Comparison of ENCODE assay signal across 2 cellular contexts in the genomic region with DNA sequence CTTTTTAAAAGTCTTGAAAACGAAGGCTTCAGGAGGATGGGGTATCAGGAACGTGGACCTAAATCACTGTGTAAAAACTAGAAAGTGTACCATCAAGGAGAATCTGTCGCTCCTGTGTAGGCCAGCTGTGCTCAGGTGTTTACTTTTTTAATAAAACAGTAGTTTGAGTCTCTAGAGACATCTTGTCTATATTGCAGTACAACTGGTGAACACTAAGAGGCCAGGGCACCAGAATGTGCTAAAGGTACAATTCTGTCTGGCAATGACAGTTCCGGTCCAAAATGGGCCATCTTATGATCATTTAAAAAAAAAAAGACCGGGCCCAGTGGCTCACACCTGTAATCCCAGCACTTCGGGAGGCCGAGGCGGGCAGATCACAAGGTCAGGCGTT.
TF ChIP-seq lines count a peak whose summit lies in the region.

No MANE protein-coding gene starts in this region.

TF ChIP-seq in GM23338, 12 proteins besides CTCF, POLR2A, EP300 and RAD21:
- TF ChIP-seq, protein P1, sequence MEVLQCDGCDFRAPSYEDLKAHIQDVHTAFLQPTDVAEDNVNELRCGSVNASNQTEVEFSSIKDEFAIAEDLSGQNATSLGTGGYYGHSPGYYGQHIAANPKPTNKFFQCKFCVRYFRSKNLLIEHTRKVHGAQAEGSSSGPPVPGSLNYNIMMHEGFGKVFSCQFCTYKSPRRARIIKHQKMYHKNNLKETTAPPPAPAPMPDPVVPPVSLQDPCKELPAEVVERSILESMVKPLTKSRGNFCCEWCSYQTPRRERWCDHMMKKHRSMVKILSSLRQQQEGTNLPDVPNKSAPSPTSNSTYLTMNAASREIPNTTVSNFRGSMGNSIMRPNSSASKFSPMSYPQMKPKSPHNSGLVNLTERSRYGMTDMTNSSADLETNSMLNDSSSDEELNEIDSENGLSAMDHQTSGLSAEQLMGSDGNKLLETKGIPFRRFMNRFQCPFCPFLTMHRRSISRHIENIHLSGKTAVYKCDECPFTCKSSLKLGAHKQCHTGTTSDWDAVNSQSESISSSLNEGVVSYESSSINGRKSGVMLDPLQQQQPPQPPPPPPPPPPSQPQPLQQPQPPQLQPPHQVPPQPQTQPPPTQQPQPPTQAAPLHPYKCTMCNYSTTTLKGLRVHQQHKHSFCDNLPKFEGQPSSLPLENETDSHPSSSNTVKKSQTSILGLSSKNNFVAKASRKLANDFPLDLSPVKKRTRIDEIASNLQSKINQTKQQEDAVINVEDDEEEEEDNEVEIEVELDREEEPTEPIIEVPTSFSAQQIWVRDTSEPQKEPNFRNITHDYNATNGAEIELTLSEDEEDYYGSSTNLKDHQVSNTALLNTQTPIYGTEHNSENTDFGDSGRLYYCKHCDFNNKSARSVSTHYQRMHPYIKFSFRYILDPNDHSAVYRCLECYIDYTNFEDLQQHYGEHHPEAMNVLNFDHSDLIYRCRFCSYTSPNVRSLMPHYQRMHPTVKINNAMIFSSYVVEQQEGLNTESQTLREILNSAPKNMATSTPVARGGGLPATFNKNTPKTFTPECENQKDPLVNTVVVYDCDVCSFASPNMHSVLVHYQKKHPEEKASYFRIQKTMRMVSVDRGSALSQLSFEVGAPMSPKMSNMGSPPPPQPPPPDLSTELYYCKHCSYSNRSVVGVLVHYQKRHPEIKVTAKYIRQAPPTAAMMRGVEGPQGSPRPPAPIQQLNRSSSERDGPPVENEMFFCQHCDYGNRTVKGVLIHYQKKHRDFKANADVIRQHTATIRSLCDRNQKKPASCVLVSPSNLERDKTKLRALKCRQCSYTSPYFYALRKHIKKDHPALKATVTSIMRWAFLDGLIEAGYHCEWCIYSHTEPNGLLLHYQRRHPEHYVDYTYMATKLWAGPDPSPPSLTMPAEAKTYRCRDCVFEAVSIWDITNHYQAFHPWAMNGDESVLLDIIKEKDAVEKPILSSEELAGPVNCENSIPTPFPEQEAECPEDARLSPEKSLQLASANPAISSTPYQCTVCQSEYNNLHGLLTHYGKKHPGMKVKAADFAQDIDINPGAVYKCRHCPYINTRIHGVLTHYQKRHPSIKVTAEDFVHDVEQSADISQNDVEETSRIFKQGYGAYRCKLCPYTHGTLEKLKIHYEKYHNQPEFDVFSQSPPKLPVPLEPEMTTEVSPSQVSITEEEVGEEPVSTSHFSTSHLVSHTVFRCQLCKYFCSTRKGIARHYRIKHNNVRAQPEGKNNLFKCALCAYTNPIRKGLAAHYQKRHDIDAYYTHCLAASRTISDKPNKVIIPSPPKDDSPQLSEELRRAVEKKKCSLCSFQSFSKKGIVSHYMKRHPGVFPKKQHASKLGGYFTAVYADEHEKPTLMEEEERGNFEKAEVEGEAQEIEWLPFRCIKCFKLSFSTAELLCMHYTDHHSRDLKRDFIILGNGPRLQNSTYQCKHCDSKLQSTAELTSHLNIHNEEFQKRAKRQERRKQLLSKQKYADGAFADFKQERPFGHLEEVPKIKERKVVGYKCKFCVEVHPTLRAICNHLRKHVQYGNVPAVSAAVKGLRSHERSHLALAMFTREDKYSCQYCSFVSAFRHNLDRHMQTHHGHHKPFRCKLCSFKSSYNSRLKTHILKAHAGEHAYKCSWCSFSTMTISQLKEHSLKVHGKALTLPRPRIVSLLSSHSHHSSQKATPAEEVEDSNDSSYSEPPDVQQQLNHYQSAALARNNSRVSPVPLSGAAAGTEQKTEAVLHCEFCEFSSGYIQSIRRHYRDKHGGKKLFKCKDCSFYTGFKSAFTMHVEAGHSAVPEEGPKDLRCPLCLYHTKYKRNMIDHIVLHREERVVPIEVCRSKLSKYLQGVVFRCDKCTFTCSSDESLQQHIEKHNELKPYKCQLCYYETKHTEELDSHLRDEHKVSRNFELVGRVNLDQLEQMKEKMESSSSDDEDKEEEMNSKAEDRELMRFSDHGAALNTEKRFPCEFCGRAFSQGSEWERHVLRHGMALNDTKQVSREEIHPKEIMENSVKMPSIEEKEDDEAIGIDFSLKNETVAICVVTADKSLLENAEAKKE (CRISPR knock-in tag; IDR thresholded peaks at IDR 0.05) = no peak
- TF ChIP-seq POLR2AphosphoS5 (IDR thresholded peaks at IDR 0.05; ENCODE audit: low read depth) (no peak), EZH2 (IDR thresholded peaks at IDR 0.05; ENCODE audit: low read depth, unreplicated experiment) (no peak), EZH2phosphoT487 (IDR thresholded peaks at IDR 0.05; ENCODE audit: unreplicated experiment) (no peak), JUNB (IDR thresholded peaks at IDR 0.05; ENCODE audit: unreplicated experiment) (no peak), CREB1 (CRISPR knock-in tag; IDR thresholded peaks at IDR 0.05; ENCODE audit: low read depth) (no peak)
- TF ChIP-seq, protein P2, sequence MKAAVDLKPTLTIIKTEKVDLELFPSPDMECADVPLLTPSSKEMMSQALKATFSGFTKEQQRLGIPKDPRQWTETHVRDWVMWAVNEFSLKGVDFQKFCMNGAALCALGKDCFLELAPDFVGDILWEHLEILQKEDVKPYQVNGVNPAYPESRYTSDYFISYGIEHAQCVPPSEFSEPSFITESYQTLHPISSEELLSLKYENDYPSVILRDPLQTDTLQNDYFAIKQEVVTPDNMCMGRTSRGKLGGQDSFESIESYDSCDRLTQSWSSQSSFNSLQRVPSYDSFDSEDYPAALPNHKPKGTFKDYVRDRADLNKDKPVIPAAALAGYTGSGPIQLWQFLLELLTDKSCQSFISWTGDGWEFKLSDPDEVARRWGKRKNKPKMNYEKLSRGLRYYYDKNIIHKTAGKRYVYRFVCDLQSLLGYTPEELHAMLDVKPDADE (IDR thresholded peaks at IDR 0.05) = no peak
TF ChIP-seq in GM23338: peak in this region for 0.

TF ChIP-seq in K562, 482 proteins besides CTCF, POLR2A, EP300 and RAD21 (continued from another document):
- TF ChIP-seq, protein P3, sequence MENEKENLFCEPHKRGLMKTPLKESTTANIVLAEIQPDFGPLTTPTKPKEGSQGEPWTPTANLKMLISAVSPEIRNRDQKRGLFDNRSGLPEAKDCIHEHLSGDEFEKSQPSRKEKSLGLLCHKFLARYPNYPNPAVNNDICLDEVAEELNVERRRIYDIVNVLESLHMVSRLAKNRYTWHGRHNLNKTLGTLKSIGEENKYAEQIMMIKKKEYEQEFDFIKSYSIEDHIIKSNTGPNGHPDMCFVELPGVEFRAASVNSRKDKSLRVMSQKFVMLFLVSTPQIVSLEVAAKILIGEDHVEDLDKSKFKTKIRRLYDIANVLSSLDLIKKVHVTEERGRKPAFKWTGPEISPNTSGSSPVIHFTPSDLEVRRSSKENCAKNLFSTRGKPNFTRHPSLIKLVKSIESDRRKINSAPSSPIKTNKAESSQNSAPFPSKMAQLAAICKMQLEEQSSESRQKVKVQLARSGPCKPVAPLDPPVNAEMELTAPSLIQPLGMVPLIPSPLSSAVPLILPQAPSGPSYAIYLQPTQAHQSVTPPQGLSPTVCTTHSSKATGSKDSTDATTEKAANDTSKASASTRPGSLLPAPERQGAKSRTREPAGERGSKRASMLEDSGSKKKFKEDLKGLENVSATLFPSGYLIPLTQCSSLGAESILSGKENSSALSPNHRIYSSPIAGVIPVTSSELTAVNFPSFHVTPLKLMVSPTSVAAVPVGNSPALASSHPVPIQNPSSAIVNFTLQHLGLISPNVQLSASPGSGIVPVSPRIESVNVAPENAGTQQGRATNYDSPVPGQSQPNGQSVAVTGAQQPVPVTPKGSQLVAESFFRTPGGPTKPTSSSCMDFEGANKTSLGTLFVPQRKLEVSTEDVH (IDR thresholded peaks at IDR 0.05; ENCODE audit: low read depth, partially characterized antibody) = no peak
- TF ChIP-seq POLR2B (IDR thresholded peaks at IDR 0.05; ENCODE audit: low read depth, partially characterized antibody) (no peak), FOXJ3 (CRISPR knock-in tag; IDR thresholded peaks at IDR 0.05) (no peak), RBM22 (IDR thresholded peaks at IDR 0.05; ENCODE audit: low read depth, low read length, poor library complexity, severe bottlenecking) (no peak), ZNF41 (CRISPR knock-in tag; conservative IDR thresholded peaks at IDR 0.05) (no peak), MEF2A (IDR thresholded peaks at IDR 0.05; ENCODE audit: control insufficient read depth, low read depth, low read length) (no peak), ZNF77 (CRISPR knock-in tag; IDR thresholded peaks at IDR 0.05) (no peak)
- TF ChIP-seq, protein P4, sequence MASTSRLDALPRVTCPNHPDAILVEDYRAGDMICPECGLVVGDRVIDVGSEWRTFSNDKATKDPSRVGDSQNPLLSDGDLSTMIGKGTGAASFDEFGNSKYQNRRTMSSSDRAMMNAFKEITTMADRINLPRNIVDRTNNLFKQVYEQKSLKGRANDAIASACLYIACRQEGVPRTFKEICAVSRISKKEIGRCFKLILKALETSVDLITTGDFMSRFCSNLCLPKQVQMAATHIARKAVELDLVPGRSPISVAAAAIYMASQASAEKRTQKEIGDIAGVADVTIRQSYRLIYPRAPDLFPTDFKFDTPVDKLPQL (IDR thresholded peaks at IDR 0.05; ENCODE audit: extremely low read depth, insufficient read length) = no peak
